Comparison of ENCODE assay signal across 11 cellular contexts in genomic region chr7:92763636-92764423, GRCh38.
A peak's percentile ranks its signal among the peaks of the same experiment; 100 is the strongest.
DNase-seq lines count a peak whose midpoint lies in the region; ATAC-seq and TF ChIP-seq lines count a peak whose summit lies in the region.
"Had no signal": no experiment of that assay in that cellular context is flagged by ENCODE, and none has a peak within 500 bp of the region (broad histone marks: within the 10 kb centered on the region; RNA-seq: fewer than 3 reads in every experiment).

No MANE protein-coding gene starts in this region.

- WGBS in smooth muscle cell (ENCODE audit: low lambda C conversion rate): 49% methylated on average over 4 of the region's 4 CpGs

- H3K27me3 Mint-ChIP-seq in activated CD8-positive, alpha-beta memory T cell treated with anti-CD3 and anti-CD28 coated beads, Interleukin-2, amount 10 ng/mL, durations not matched to agents 7 days and 5 days: no peaks in the 10 kb centered on the region
- H3K27me3 Mint-ChIP-seq: CD4-positive, alpha-beta T cell had no signal

- H3K9me3 ChIP-seq in smooth muscle cell (replicated peaks; ENCODE audit: low read depth) (no peaks in the 10 kb centered on the region), left ventricle myocardium inferior (replicated peaks) (peaks cover 4% of the 10 kb centered on the region)

- H3K4me1 Mint-ChIP-seq in activated CD8-positive, alpha-beta memory T cell treated with anti-CD3 and anti-CD28 coated beads, Interleukin-2, amount 10 ng/mL, durations not matched to agents 7 days and 5 days: peaks cover 42% of the 10 kb centered on the region

- H3K4me3 Mint-ChIP-seq in activated CD8-positive, alpha-beta memory T cell treated with anti-CD3 and anti-CD28 coated beads, Interleukin-2, amount 10 ng/mL, durations not matched to agents 7 days and 5 days: no peak overlapping the region
- H3K4me3 Mint-ChIP-seq: CD4-positive, alpha-beta T cell had no signal

- no peak overlapping the region for H3K9ac ChIP-seq in smooth muscle cell (ENCODE audit: low read depth)

- peaks cover 79% of the 10 kb centered on the region for H3K79me2 ChIP-seq in smooth muscle cell (ENCODE audit: low read depth)

- H4K20me1 ChIP-seq in smooth muscle cell (ENCODE audit: low read depth): peaks cover 71% of the 10 kb centered on the region

- no peak for DNase-seq in activated CD8-positive, alpha-beta memory T cell treated with anti-CD3 and anti-CD28 coated beads, Interleukin-2, amount 10 ng/mL, durations not matched to agents 7 days and 5 days
- no peak for DNase-seq in activated CD8-positive, alpha-beta memory T cell treated with anti-CD3 and anti-CD28 coated beads for 24 hours
- DNase-seq in NCI-H460 (ENCODE audit: extremely low read depth, low read depth): peak; percentile 33
- DNase-seq in epithelial cell of esophagus (ENCODE audit: low read depth): peak; percentile 96
- no peak for DNase-seq in smooth muscle cell (lab: John Stamatoyannopoulos, UW; ENCODE audit: unreplicated experiment)
- no peak for DNase-seq in left ventricle myocardium inferior
- DNase-seq: CD4-positive, alpha-beta T cell; right cardiac atrium had no signal

- H3K4me1 ChIP-seq in smooth muscle cell (ENCODE audit: low read depth): peaks cover 49% of the 10 kb centered on the region
- peaks cover 51% of the 10 kb centered on the region for H3K4me1 ChIP-seq in left ventricle myocardium inferior

- no peak overlapping the region for H3K4me2 ChIP-seq in smooth muscle cell

- intact Hi-C loops in left ventricle myocardium inferior (cut with micrococcal nuclease): no loop called here

- H3K9me3 Mint-ChIP-seq in activated CD8-positive, alpha-beta memory T cell treated with anti-CD3 and anti-CD28 coated beads, Interleukin-2, amount 10 ng/mL, durations not matched to agents 7 days and 5 days (ENCODE audit: low read depth): no peaks in the 10 kb centered on the region
- H3K9me3 Mint-ChIP-seq: CD4-positive, alpha-beta T cell had no signal

- H3K27me3 ChIP-seq in smooth muscle cell (ENCODE audit: low read depth): no peaks in the 10 kb centered on the region
- no peaks in the 10 kb centered on the region for H3K27me3 ChIP-seq in left ventricle myocardium inferior (ENCODE audit: low read depth)
- H3K27me3 ChIP-seq: adrenal gland had no signal

- H2AFZ ChIP-seq in smooth muscle cell (ENCODE audit: low read depth): no peak overlapping the region

- no peaks in the 10 kb centered on the region for H3K36me3 ChIP-seq in smooth muscle cell (ENCODE audit: low read depth)
- no peaks in the 10 kb centered on the region for H3K36me3 ChIP-seq in left ventricle myocardium inferior
- H3K36me3 ChIP-seq: adrenal gland had no signal

- peaks cover 70% of the 10 kb centered on the region for H3K36me3 Mint-ChIP-seq in activated CD8-positive, alpha-beta memory T cell treated with anti-CD3 and anti-CD28 coated beads, Interleukin-2, amount 10 ng/mL, durations not matched to agents 7 days and 5 days

- ATAC-seq in activated CD8-positive, alpha-beta memory T cell treated with anti-CD3 and anti-CD28 coated beads, Interleukin-2, amount 10 ng/mL, durations not matched to agents 7 days and 5 days: peak; percentile 45
- ATAC-seq in GM19351 (IDR thresholded peaks at IDR 0.05; ENCODE audit: unreplicated experiment): no peak
- no peak for ATAC-seq in GM21576 (IDR thresholded peaks at IDR 0.05; ENCODE audit: unreplicated experiment)

- peak overlapping the region; percentile 89 for H3K27ac ChIP-seq in smooth muscle cell (ENCODE audit: low read depth)
- no peak overlapping the region for H3K27ac ChIP-seq in left ventricle myocardium inferior (replicated peaks)

- peak; percentile 27 for TF ChIP-seq CTCF in epithelial cell of esophagus (IDR thresholded peaks at IDR 0.05; ENCODE audit: insufficient read depth, low read depth, low read length, missing control alignments)
- no peak for TF ChIP-seq CTCF in smooth muscle cell (IDR thresholded peaks at IDR 0.05; ENCODE audit: borderline replicate concordance, insufficient read depth, poor library complexity, severe bottlenecking)
- TF ChIP-seq CTCF in left ventricle myocardium inferior (IDR thresholded peaks at IDR 0.05; ENCODE audit: borderline replicate concordance): no peak

- no peak overlapping the region for H3K27ac Mint-ChIP-seq in activated CD8-positive, alpha-beta memory T cell treated with anti-CD3 and anti-CD28 coated beads, Interleukin-2, amount 10 ng/mL, durations not matched to agents 7 days and 5 days
- H3K27ac Mint-ChIP-seq: CD4-positive, alpha-beta T cell had no signal

- H3K4me3 ChIP-seq in epithelial cell of esophagus (ENCODE audit: low read length) (no peak overlapping the region), smooth muscle cell (no peak overlapping the region), left ventricle myocardium inferior (no peak overlapping the region)
- H3K4me3 ChIP-seq: adrenal gland had no signal

- peaks cover 29% of the 10 kb centered on the region for H3F3A ChIP-seq in smooth muscle cell (ENCODE audit: low read depth)

- CTCF ChIA-PET in activated CD8-positive, alpha-beta memory T cell treated with anti-CD3 and anti-CD28 coated beads, Interleukin-2, amount 10 ng/mL, durations not matched to agents 7 days and 5 days (lab: Charles Lee): no interaction called here

Comparison
In these comparisons a context has a peak if more than half of its experiments do, and no peak if none do; other contexts are left out.
1. DNase-seq: peak in NCI-H460 (single experiment) and epithelial cell of esophagus (single experiment); none in activated CD8-positive, alpha-beta memory T cell treated with anti-CD3 and anti-CD28 coated beads, Interleukin-2, amount 10 ng/mL, durations not matched to agents 7 days and 5 days (single experiment), activated CD8-positive, alpha-beta memory T cell treated with anti-CD3 and anti-CD28 coated beads for 24 hours (single experiment), smooth muscle cell (single experiment) and left ventricle myocardium inferior (single experiment).